11 cellular contexts compared by ENCODE assay signal in the genomic region with DNA sequence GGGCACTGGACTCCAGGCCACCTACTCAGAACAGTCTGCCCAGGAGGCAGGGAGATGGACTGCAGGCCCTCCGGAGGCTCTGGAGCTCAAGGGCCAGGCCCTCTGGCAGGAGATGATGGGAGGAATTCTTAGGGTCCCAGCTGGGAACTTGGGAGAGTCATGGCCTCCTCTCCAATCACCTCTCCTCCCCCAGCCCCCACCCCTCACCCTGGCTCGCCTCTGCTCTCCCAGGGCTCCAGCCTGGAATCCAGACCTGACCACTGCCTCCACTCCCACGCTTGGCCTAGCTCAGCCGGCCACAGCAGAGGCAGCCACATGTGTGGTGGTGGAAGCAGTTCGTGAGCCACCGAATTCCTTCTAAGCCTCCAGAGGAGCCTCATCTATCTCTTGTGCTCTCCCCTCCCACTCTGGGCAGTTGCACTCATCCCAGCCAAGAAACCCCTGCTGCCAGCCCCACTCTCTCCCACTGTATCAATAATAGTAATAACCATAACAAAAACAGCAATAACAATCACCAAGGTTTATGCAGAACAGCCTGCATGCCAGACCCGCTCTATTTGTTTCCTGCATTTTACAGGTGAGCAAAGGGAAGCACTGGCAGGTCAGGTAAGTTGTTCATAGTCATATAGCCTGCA.
DNase-seq lines count a peak whose midpoint lies in the region; ATAC-seq and TF ChIP-seq lines count a peak whose summit lies in the region.
"Had no signal": no experiment of that assay in that cellular context is flagged by ENCODE, and none has a peak within 500 bp of the region (broad histone marks: within the 10 kb centered on the region; RNA-seq: fewer than 3 reads in every experiment).

No MANE protein-coding gene starts in this region.

- DNase-seq in fibroblast of pulmonary artery (ENCODE audit: low read depth) (peak; percentile 87), type B pancreatic cell (ENCODE audit: extremely low spot score, unreplicated experiment) (no peak), activated T-cell treated with anti-CD3 and anti-CD28 coated beads for 4 hours (no peak), germinal center (ENCODE audit: low spot score) (no peak)
- DNase-seq: NCI-H774; stimulated activated CD4-positive, alpha-beta T cell treated with anti-CD3 and anti-CD28 coated beads, Interleukin-4, amount 100 ng/mL, for 24 hours had no signal

- peak overlapping the region; percentile 70 for H3K4me3 Mint-ChIP-seq in type B pancreatic cell
- H3K4me3 Mint-ChIP-seq: activated naive CD4-positive, alpha-beta T cell treated with anti-CD3 and anti-CD28 coated beads, Interleukin-2, amount 50 U/mL, for 24 hours had no signal

- no peaks in the 10 kb centered on the region for H3K9me3 ChIP-seq in muscle layer of duodenum (ENCODE audit: control insufficient read depth in 1 of 2, low read length in 2 of 2)

- no peaks in the 10 kb centered on the region for H3K9me3 Mint-ChIP-seq in type B pancreatic cell
- H3K9me3 Mint-ChIP-seq: activated naive CD4-positive, alpha-beta T cell treated with anti-CD3 and anti-CD28 coated beads, Interleukin-2, amount 50 U/mL, for 24 hours had no signal

- H3K27ac Mint-ChIP-seq in type B pancreatic cell: peak overlapping the region; percentile 70
- H3K27ac Mint-ChIP-seq: activated naive CD4-positive, alpha-beta T cell treated with anti-CD3 and anti-CD28 coated beads, Interleukin-2, amount 50 U/mL, for 24 hours had no signal

- no peaks in the 10 kb centered on the region for H3K27me3 Mint-ChIP-seq in type B pancreatic cell

- TF ChIP-seq CTCF in fibroblast of pulmonary artery (IDR thresholded peaks at IDR 0.05; ENCODE audit: low read length, missing control alignments): no peak
- no peak for TF ChIP-seq CTCF in type B pancreatic cell (conservative IDR thresholded peaks at IDR 0.05)

- no peaks in the 10 kb centered on the region for H3K27me3 ChIP-seq in muscle layer of duodenum (ENCODE audit: low read depth, low read length)

- H3K27ac ChIP-seq in muscle layer of duodenum (ENCODE audit: low read length): peak overlapping the region; percentile 97

- H3K4me1 Mint-ChIP-seq in type B pancreatic cell (ENCODE audit: unreplicated experiment): peaks cover 58% of the 10 kb centered on the region
- H3K4me1 Mint-ChIP-seq: activated naive CD4-positive, alpha-beta T cell treated with anti-CD3 and anti-CD28 coated beads, Interleukin-2, amount 50 U/mL, for 24 hours had no signal

- H3K4me1 ChIP-seq in muscle layer of duodenum (ENCODE audit: control insufficient read depth in 1 of 2, insufficient read depth in 2 of 2, low read length in 2 of 2): peaks cover 48 to 91% of the 10 kb centered on the region in 2 donors

- peaks cover 9% of the 10 kb centered on the region for H3K36me3 Mint-ChIP-seq in type B pancreatic cell
- H3K36me3 Mint-ChIP-seq: activated naive CD4-positive, alpha-beta T cell treated with anti-CD3 and anti-CD28 coated beads, Interleukin-2, amount 50 U/mL, for 24 hours had no signal

- peaks cover 3 to 6% of the 10 kb centered on the region in 2 donors for H3K36me3 ChIP-seq in muscle layer of duodenum (ENCODE audit: control insufficient read depth in 1 of 2, insufficient read depth in 2 of 2, low read length in 2 of 2)

- ATAC-seq in SK-N-SH treated with all-trans-retinoic acid at 6 μM for 48 hours (peak; percentile 7), GM19023 (IDR thresholded peaks at IDR 0.05; ENCODE audit: unreplicated experiment) (no peak), HG03439 (IDR thresholded peaks at IDR 0.05; ENCODE audit: unreplicated experiment) (no peak)

- H3K4me3 ChIP-seq in fibroblast of pulmonary artery (replicated peaks; ENCODE audit: low read depth, low read length) (no peak overlapping the region), muscle layer of duodenum (ENCODE audit: low read depth in 1 of 2, low read length in 2 of 2) (peak overlapping the region; percentile 43 to 55)

TF ChIP-seq in SK-N-SH treated with all-trans-retinoic acid at 6 μM for 48 hours, 23 proteins besides CTCF, POLR2A, EP300 and RAD21:
- no peak for TF ChIP-seq ZFP3 (CRISPR knock-in tag; IDR thresholded peaks at IDR 0.05)
- TF ChIP-seq PPARA (CRISPR knock-in tag; IDR thresholded peaks at IDR 0.05; ENCODE audit: borderline replicate concordance): no peak
- TF ChIP-seq ARNTL (CRISPR knock-in tag; IDR thresholded peaks at IDR 0.05; ENCODE audit: borderline replicate concordance, low read depth): no peak
- TF ChIP-seq, protein P1, sequence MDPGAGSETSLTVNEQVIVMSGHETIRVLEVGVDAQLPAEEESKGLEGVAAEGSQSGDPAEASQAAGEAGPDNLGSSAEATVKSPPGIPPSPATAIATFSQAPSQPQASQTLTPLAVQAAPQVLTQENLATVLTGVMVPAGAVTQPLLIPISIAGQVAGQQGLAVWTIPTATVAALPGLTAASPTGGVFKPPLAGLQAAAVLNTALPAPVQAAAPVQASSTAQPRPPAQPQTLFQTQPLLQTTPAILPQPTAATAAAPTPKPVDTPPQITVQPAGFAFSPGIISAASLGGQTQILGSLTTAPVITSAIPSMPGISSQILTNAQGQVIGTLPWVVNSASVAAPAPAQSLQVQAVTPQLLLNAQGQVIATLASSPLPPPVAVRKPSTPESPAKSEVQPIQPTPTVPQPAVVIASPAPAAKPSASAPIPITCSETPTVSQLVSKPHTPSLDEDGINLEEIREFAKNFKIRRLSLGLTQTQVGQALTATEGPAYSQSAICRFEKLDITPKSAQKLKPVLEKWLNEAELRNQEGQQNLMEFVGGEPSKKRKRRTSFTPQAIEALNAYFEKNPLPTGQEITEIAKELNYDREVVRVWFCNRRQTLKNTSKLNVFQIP (CRISPR knock-in tag; IDR thresholded peaks at IDR 0.05; ENCODE audit: borderline replicate concordance, low read depth): no peak
- no peak for TF ChIP-seq CSRNP3 (CRISPR knock-in tag; IDR thresholded peaks at IDR 0.05)
- no peak for TF ChIP-seq ISL1 (CRISPR knock-in tag; IDR thresholded peaks at IDR 0.05)
- no peak for TF ChIP-seq TCF4 (CRISPR knock-in tag; IDR thresholded peaks at IDR 0.05; ENCODE audit: borderline replicate concordance)
- TF ChIP-seq TOX (CRISPR knock-in tag; IDR thresholded peaks at IDR 0.05; ENCODE audit: borderline replicate concordance): no peak
- no peak for TF ChIP-seq ESRRG (CRISPR knock-in tag; IDR thresholded peaks at IDR 0.05)
- no peak for TF ChIP-seq ZFP30 (CRISPR knock-in tag; IDR thresholded peaks at IDR 0.05)
- no peak for TF ChIP-seq PATZ1 (CRISPR knock-in tag; IDR thresholded peaks at IDR 0.05; ENCODE audit: borderline replicate concordance)
- no peak for TF ChIP-seq GLIS3 (CRISPR knock-in tag; IDR thresholded peaks at IDR 0.05)
- no peak for TF ChIP-seq CSDC2 (CRISPR knock-in tag; IDR thresholded peaks at IDR 0.05)
- TF ChIP-seq RARB (CRISPR knock-in tag; IDR thresholded peaks at IDR 0.05): no peak
- TF ChIP-seq BACH2 (CRISPR knock-in tag; IDR thresholded peaks at IDR 0.05; ENCODE audit: borderline replicate concordance): no peak
- no peak for TF ChIP-seq ZNF565 (CRISPR knock-in tag; conservative IDR thresholded peaks at IDR 0.05; ENCODE audit: low read depth)
- no peak for TF ChIP-seq ZNF70 (CRISPR knock-in tag; IDR thresholded peaks at IDR 0.05)
- TF ChIP-seq ZC3H10 (CRISPR knock-in tag; IDR thresholded peaks at IDR 0.05): no peak
